ENCODE assay signal across 9 cellular contexts in genomic region chr13:114077938-114078335, GRCh38. TPM values are rescaled to one million over a fixed set of nuclear protein-coding genes. Genes with fewer than 3 reads are reported as not detected.
DNase-seq lines count a peak whose midpoint lies in the region; ATAC-seq, FAIRE-seq and TF ChIP-seq lines count a peak whose summit lies in the region.
"Had no signal": no experiment of that assay in that cellular context is flagged by ENCODE, and none has a peak within 500 bp of the region (broad histone marks: within the 10 kb centered on the region; RNA-seq: fewer than 3 reads in every experiment).

No MANE protein-coding gene starts in this region.

- no peak for TF ChIP-seq CTCF in WTC11 (IDR thresholded peaks at IDR 0.05)

- H3K27ac Mint-ChIP-seq in WTC11 = no peak overlapping the region; the same call in 1 of the 2 replicates

- H3K4me3 Mint-ChIP-seq in WTC11 = no peak overlapping the region

- peak; percentile 57 for DNase-seq in GM04504 (ENCODE audit: low read depth)
- no peak for DNase-seq in WTC11 (ENCODE audit: low spot score)
- peak; percentile 29 for DNase-seq in left cardiac atrium
- peak in 7 of 10 donors; percentile 51 to 96 (median 71) for DNase-seq in posterior cingulate gyrus
- no peak for DNase-seq in GM19239 (ENCODE audit: insufficient read length, low spot score)
- DNase-seq in superior temporal gyrus (ENCODE audit: extremely low spot score) = no peak
- DNase-seq: OCI-M1 had no signal

- intact Hi-C loops in left cardiac atrium (cut with DNase I) = no loop called here
- intact Hi-C loops in posterior cingulate gyrus (cut with DNase I) = no loop called here

- no peaks in the 10 kb centered on the region for H3K27me3 Mint-ChIP-seq in WTC11 (ENCODE audit: low read depth)

- H3K9me3 Mint-ChIP-seq in WTC11 = peaks cover 10% of the 10 kb centered on the region; the same call in 1 of the 2 replicates

- FAIRE-seq in GM19239 (lab: Jason Lieb, UNC) = no peak

- peaks cover 14% of the 10 kb centered on the region for H3K36me3 Mint-ChIP-seq in WTC11

- CTCF ChIA-PET in WTC11 (lab: Charles Lee) = interaction anchor here (0.7 to 1.0 kb wide), 2 partner anchors 11 to 627 kb away, joined by 3 to 4 read pairs; no protein-coding TSS in a partner anchor

- POLR2A ChIA-PET in WTC11 (lab: Charles Lee) = no interaction called here

- 0 out of 2 replicates have a peak, but pooled peaks cover 5% of the 10 kb centered on the region for H3K4me1 Mint-ChIP-seq in WTC11

- peak; percentile 75 for ATAC-seq in WTC11
- ATAC-seq in left cardiac atrium = peak; percentile 67 to 73
- no peak for ATAC-seq in GM21526 (IDR thresholded peaks at IDR 0.05; ENCODE audit: low FRiP score, unreplicated experiment)
- ATAC-seq in HG02678 (IDR thresholded peaks at IDR 0.05; ENCODE audit: unreplicated experiment) = no peak

TF ChIP-seq in WTC11, 78 proteins besides CTCF, POLR2A, EP300 and RAD21:
- no peak for TF ChIP-seq JAZF1 (CRISPR knock-in tag; IDR thresholded peaks at IDR 0.05)
- TF ChIP-seq, protein P1, sequence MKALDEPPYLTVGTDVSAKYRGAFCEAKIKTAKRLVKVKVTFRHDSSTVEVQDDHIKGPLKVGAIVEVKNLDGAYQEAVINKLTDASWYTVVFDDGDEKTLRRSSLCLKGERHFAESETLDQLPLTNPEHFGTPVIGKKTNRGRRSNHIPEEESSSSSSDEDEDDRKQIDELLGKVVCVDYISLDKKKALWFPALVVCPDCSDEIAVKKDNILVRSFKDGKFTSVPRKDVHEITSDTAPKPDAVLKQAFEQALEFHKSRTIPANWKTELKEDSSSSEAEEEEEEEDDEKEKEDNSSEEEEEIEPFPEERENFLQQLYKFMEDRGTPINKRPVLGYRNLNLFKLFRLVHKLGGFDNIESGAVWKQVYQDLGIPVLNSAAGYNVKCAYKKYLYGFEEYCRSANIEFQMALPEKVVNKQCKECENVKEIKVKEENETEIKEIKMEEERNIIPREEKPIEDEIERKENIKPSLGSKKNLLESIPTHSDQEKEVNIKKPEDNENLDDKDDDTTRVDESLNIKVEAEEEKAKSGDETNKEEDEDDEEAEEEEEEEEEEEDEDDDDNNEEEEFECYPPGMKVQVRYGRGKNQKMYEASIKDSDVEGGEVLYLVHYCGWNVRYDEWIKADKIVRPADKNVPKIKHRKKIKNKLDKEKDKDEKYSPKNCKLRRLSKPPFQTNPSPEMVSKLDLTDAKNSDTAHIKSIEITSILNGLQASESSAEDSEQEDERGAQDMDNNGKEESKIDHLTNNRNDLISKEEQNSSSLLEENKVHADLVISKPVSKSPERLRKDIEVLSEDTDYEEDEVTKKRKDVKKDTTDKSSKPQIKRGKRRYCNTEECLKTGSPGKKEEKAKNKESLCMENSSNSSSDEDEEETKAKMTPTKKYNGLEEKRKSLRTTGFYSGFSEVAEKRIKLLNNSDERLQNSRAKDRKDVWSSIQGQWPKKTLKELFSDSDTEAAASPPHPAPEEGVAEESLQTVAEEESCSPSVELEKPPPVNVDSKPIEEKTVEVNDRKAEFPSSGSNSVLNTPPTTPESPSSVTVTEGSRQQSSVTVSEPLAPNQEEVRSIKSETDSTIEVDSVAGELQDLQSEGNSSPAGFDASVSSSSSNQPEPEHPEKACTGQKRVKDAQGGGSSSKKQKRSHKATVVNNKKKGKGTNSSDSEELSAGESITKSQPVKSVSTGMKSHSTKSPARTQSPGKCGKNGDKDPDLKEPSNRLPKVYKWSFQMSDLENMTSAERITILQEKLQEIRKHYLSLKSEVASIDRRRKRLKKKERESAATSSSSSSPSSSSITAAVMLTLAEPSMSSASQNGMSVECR (CRISPR knock-in tag; IDR thresholded peaks at IDR 0.05; ENCODE audit: borderline replicate concordance) = no peak
- TF ChIP-seq, protein P2, sequence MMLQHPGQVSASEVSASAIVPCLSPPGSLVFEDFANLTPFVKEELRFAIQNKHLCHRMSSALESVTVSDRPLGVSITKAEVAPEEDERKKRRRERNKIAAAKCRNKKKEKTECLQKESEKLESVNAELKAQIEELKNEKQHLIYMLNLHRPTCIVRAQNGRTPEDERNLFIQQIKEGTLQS (CRISPR knock-in tag; conservative IDR thresholded peaks at IDR 0.05) = no peak
- no peak for TF ChIP-seq ZNF281 (CRISPR knock-in tag; IDR thresholded peaks at IDR 0.05)
- no peak for TF ChIP-seq ETV6 (CRISPR knock-in tag; IDR thresholded peaks at IDR 0.05)
- TF ChIP-seq ATF6 (CRISPR knock-in tag; IDR thresholded peaks at IDR 0.05) = no peak
- TF ChIP-seq ZBTB43 (CRISPR knock-in tag; IDR thresholded peaks at IDR 0.05) = no peak
- TF ChIP-seq ZBTB21 (CRISPR knock-in tag; IDR thresholded peaks at IDR 0.05; ENCODE audit: borderline replicate concordance) = no peak
- TF ChIP-seq SMAD3 (CRISPR knock-in tag; IDR thresholded peaks at IDR 0.05; ENCODE audit: borderline replicate concordance) = no peak
- no peak for TF ChIP-seq TCF7 (CRISPR knock-in tag; IDR thresholded peaks at IDR 0.05; ENCODE audit: low read depth)
- TF ChIP-seq FOXJ3 (CRISPR knock-in tag; IDR thresholded peaks at IDR 0.05; ENCODE audit: borderline replicate concordance) = no peak
- TF ChIP-seq GABPB1 (CRISPR knock-in tag; IDR thresholded peaks at IDR 0.05) = no peak
- TF ChIP-seq SOX15 (CRISPR knock-in tag; IDR thresholded peaks at IDR 0.05) = no peak
- TF ChIP-seq, protein P3, sequence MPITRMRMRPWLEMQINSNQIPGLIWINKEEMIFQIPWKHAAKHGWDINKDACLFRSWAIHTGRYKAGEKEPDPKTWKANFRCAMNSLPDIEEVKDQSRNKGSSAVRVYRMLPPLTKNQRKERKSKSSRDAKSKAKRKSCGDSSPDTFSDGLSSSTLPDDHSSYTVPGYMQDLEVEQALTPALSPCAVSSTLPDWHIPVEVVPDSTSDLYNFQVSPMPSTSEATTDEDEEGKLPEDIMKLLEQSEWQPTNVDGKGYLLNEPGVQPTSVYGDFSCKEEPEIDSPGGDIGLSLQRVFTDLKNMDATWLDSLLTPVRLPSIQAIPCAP (CRISPR knock-in tag; IDR thresholded peaks at IDR 0.05) = no peak
- no peak for TF ChIP-seq CREB1 (CRISPR knock-in tag; IDR thresholded peaks at IDR 0.05)
- TF ChIP-seq PRRX2 (CRISPR knock-in tag; IDR thresholded peaks at IDR 0.05) = no peak
- no peak for TF ChIP-seq GRHL2 (CRISPR knock-in tag; IDR thresholded peaks at IDR 0.05; ENCODE audit: insufficient replicate concordance, severe bottlenecking)
TF ChIP-seq in WTC11: peak in this region for 0.

RNA-seq across cellular contexts. Expression of gene RASA3, which starts 54.5 kb away (rescaled TPM):
- total RNA-seq in WTC11 (2021) (16.5 to 22.3 TPM (median 16.9 TPM) in 3 replicates), left cardiac atrium (10 to 100 TPM; 19.9 to 20.1 TPM)

Comparison
In these comparisons a context has a peak if more than half of its experiments do, and no peak if none do; other contexts are left out.
1. DNase-seq: peak in GM04504 (single experiment), left cardiac atrium (single experiment) and posterior cingulate gyrus (7 of 10); none in WTC11 (single experiment), GM19239 (single experiment) and superior temporal gyrus (single experiment).
2. ATAC-seq: peak in WTC11 (single experiment) and left cardiac atrium (2 of 2); none in GM21526 (single experiment) and HG02678 (single experiment).